Comparison of ENCODE assay signal across 8 cellular contexts in the genomic region with DNA sequence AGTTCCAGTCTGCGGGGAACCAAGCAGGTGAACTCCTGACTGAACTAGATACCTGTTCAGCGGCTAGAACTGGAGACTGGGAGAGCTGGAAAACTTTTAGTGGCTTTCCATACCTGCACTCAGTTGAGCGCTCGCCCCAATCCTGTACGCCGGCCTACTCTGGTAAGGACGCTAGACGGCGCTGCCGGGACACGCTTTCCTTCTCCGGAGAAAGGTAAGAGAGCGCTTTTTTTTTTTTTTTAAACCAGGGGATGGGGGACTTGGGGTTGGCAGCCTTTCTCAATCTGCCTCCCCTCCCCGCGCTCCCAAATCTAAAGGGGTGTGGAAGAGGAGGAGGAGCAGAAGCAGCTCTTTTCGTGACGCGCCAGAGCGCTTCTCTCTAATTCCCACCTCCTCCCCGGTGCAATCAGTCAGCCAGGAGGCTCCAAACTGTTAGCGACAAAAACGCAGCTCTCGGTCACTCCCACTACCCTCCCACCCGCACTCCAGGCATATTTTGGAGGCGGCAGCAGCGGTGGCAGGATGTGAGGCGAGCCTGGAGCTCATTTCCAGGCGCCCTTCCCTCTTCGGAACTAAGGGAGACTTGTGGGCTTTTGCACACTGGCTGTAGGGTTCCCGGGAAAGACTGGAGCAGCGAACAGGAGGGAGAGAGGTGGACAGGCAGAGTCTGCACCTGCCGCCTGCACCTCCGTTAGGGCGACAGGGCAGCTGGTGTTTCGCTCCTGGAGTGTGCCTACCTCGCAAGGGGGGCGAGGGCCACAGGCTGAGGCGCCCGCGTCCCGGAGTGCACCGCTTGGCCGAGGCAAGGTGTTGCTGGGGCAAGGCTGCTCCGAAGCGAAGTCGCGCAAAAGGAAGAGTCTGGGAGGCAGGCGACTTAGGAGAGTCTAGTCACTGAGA. TPM values are rescaled to one million over a fixed set of nuclear protein-coding genes. Genes with fewer than 3 reads are reported as not detected.
A peak's percentile ranks its signal among the peaks of the same experiment; 100 is the strongest.
DNase-seq lines count a peak whose midpoint lies in the region; TF ChIP-seq lines count a peak whose summit lies in the region.

A gene (plus strand): TSS at position 409 of the 897 bp plus-strand sequence.

- H3K79me1 ChIP-seq in neuronal stem cell (ENCODE audit: low read depth, low read length): no peaks in the 10 kb centered on the region

- no peaks in the 10 kb centered on the region for H3K4me1 ChIP-seq in endodermal cell (ENCODE audit: control insufficient read depth, insufficient read depth, low read length)
- H3K4me1 ChIP-seq in neuronal stem cell (ENCODE audit: control insufficient read depth in 2 of 2, insufficient read depth in 1 of 2, low read depth in 1 of 2, low read length in 2 of 2): no peaks in the 10 kb centered on the region

- DNase-seq in NCI-H524 (lab: John Stamatoyannopoulos, UW) (peak; percentile 52 to 64), NCI-H524 treated with DMSO at 0.1 percent for 48 hours (lab: John Stamatoyannopoulos, UW) (no peak), NCI-H1105 treated with DMSO at 0.1 percent for 48 hours (lab: John Stamatoyannopoulos, UW) (peak; percentile 58), endodermal cell (peak; percentile 90), neuronal stem cell (ENCODE audit: low spot score) (peak; percentile 51), OCI-M2 (lab: John Stamatoyannopoulos, UW; ENCODE audit: unreplicated experiment) (no peak), globus pallidus (ENCODE audit: low spot score) (no peak)
- DNase-seq in effector CD8-positive, alpha-beta T cell (lab: John Stamatoyannopoulos, UW): no peak

- peaks cover 71% of the 10 kb centered on the region for H3K27me3 Mint-ChIP-seq in endodermal cell (ENCODE audit: insufficient read depth)

- 0 to 1% methylated on average over 5 to 40 of the region's 48 CpGs for WGBS in endodermal cell (ENCODE audit: insufficient coverage in 1 of 2, insufficient read length in 1 of 2), 2 experiments
- no CpG with 5 or more reads among the region's 48 CpGs for WGBS in neuronal stem cell (ENCODE audit: extremely low coverage in 2 of 2, insufficient read length in 2 of 2, insufficient replicate concordance in 1 of 2), 2 donors

- H3K27ac ChIP-seq in endodermal cell (ENCODE audit: low read depth, low read length) (no peak within 1 kb of the TSS), neuronal stem cell (replicated peaks; ENCODE audit: low read length) (no peak within 1 kb of the TSS)

- H2BK5ac ChIP-seq in neuronal stem cell (ENCODE audit: low read length): no peak within 1 kb of the TSS

- H3K27ac Mint-ChIP-seq in endodermal cell: no peak within 1 kb of the TSS

- no peaks in the 10 kb centered on the region for H3K4me1 Mint-ChIP-seq in endodermal cell

- H2BK12ac ChIP-seq in neuronal stem cell (ENCODE audit: low read length): no peak within 1 kb of the TSS

- H3K36me3 Mint-ChIP-seq in endodermal cell (ENCODE audit: low read depth): no peaks in the 10 kb centered on the region

- H3K4me3 Mint-ChIP-seq in endodermal cell: peak within 1 kb of the TSS; percentile 55

- H3K27me3 ChIP-seq in endodermal cell (ENCODE audit: control insufficient read depth, insufficient read depth, low read length, poor library complexity, severe bottlenecking): peaks cover 62% of the 10 kb centered on the region
- H3K27me3 ChIP-seq in neuronal stem cell (ENCODE audit: control insufficient read depth in 3 of 3, insufficient read depth in 3 of 3, low read depth in 1 of 3, low read length in 3 of 3): peaks cover 0 to 51% (median 27%) of the 10 kb centered on the region in 3 experiments

- H3K18ac ChIP-seq in neuronal stem cell (ENCODE audit: low read length): no peak within 1 kb of the TSS

- no peak within 1 kb of the TSS for H3K4ac ChIP-seq in neuronal stem cell (ENCODE audit: low read length)

- H3K36me3 ChIP-seq in endodermal cell (ENCODE audit: control insufficient read depth, insufficient read depth, low read length) (no peaks in the 10 kb centered on the region), neuronal stem cell (replicated peaks in 1 of 2; ENCODE audit: control insufficient read depth in 2 of 2, insufficient read depth in 2 of 2, low read length in 2 of 2) (no peaks in the 10 kb centered on the region)

- H2BK15ac ChIP-seq in neuronal stem cell (ENCODE audit: low read length): no peak within 1 kb of the TSS

- H3K14ac ChIP-seq in neuronal stem cell (ENCODE audit: low read length): no peak within 1 kb of the TSS

- peak within 1 kb of the TSS; percentile 78 for H3K4me2 ChIP-seq in neuronal stem cell (ENCODE audit: insufficient read depth, low read length, poor library complexity, severe bottlenecking)

- H2AFZ ChIP-seq in neuronal stem cell (ENCODE audit: low read length): peak within 1 kb of the TSS; percentile 45

- H3K9ac ChIP-seq in endodermal cell (ENCODE audit: extremely low read depth, low read length, poor library complexity, severe bottlenecking) (no peak within 1 kb of the TSS), neuronal stem cell (ENCODE audit: low read depth, low read length, poor library complexity) (peak within 1 kb of the TSS; percentile 70)

- no peak within 1 kb of the TSS for H2BK120ac ChIP-seq in neuronal stem cell (ENCODE audit: low read depth, low read length)

- H3K9me3 ChIP-seq in endodermal cell (ENCODE audit: control insufficient read depth, low read length) (no peaks in the 10 kb centered on the region), neuronal stem cell (replicated peaks in 1 of 2; ENCODE audit: control insufficient read depth in 2 of 2, insufficient read depth in 1 of 2, low read depth in 1 of 2, low read length in 2 of 2) (no peaks in the 10 kb centered on the region)

- no peak within 1 kb of the TSS for H4K91ac ChIP-seq in neuronal stem cell (ENCODE audit: low read depth, low read length, poor library complexity)

- no peak within 1 kb of the TSS for H3K23ac ChIP-seq in neuronal stem cell (ENCODE audit: low read depth, low read length, poor library complexity)

- no peak within 1 kb of the TSS for H2AK5ac ChIP-seq in neuronal stem cell (ENCODE audit: low read depth, low read length)

- no peak within 1 kb of the TSS for H4K8ac ChIP-seq in neuronal stem cell (ENCODE audit: low read depth, low read length)

- H3K4me3 ChIP-seq in endodermal cell (ENCODE audit: low read length) (peak within 1 kb of the TSS; percentile 76), neuronal stem cell (ENCODE audit: low read length in 2 of 2) (peak within 1 kb of the TSS in 1 of 2 donors; percentile 77)

- TF ChIP-seq CTCF in endodermal cell (conservative IDR thresholded peaks at IDR 0.05): peak; percentile 80

- H3K9me3 Mint-ChIP-seq in endodermal cell: peaks cover 64% of the 10 kb centered on the region

RNA-seq across cellular contexts. Expression of the gene that starts here (rescaled TPM):
- total RNA-seq in endodermal cell: under 1 TPM in 1 of 2 donors, not detected in 1; 0.13 TPM
- not detected for polyA plus RNA-seq in endodermal cell (2013, experiment 1 of 2)
- not detected for polyA plus RNA-seq in endodermal cell (2013, experiment 2 of 2)
- 0.04 TPM for polyA plus RNA-seq in neuronal stem cell (2013, experiment 1 of 2)
- 0.03 TPM for polyA plus RNA-seq in neuronal stem cell (2013, experiment 2 of 2)

Comparison
In these comparisons a context has a peak if more than half of its experiments do, and no peak if none do; other contexts are left out.
1. DNase-seq: peak in NCI-H524 (2 of 2), NCI-H1105 treated with DMSO at 0.1 percent for 48 hours (single experiment) and neuronal stem cell (single experiment); none in NCI-H524 treated with DMSO at 0.1 percent for 48 hours (single experiment), effector CD8-positive, alpha-beta T cell (single experiment), OCI-M2 (single experiment) and globus pallidus (single experiment).
2. Peak in DNase-seq and H3K4me3 ChIP-seq in endodermal cell; RNA of the gene not detected or under 1 TPM.